ENCODE assay signal across 8 cellular contexts in the genomic region with DNA sequence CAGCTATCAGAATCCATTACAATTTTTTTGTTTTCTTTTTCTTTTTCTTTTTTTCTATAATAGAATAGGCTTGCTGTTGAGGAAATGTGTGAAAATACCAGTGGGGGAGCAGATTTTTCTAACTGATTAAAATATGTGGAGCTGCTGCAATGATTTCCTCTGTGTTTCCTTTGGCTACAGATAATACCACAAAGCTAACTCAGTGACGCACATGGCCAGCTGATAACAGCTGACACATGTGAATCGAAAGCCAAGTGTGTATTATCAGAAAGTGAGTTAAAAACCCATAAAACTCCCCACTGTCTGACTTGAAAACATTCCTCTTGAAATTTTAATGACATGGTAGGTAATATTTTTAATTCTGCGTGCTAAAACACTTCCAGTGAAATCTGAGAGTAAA.
A peak's percentile ranks its signal among the peaks of the same experiment; 100 is the strongest.
DNase-seq lines count a peak whose midpoint lies in the region; ATAC-seq, FAIRE-seq and TF ChIP-seq lines count a peak whose summit lies in the region.

No MANE protein-coding gene starts in this region.

- no peak overlapping the region for H3K27ac ChIP-seq in breast epithelium

- peaks cover 9% of the 10 kb centered on the region for H3K9me3 Mint-ChIP-seq in activated CD8-positive, alpha-beta T cell treated with anti-CD3 and anti-CD28 coated beads, Interleukin-2, amount 10 ng/mL, durations not matched to agents 7 days and 5 days (ENCODE audit: insufficient read depth)

- POLR2A ChIA-PET in activated CD8-positive, alpha-beta T cell treated with anti-CD3 and anti-CD28 coated beads, Interleukin-2, amount 10 ng/mL, durations not matched to agents 7 days and 5 days (lab: Charles Lee): interaction anchor here (0.6 kb wide), 1 partner anchor 15 kb away, joined by 3 read pairs; no protein-coding TSS in a partner anchor

- H3K27me3 ChIP-seq in breast epithelium: no peaks in the 10 kb centered on the region

- no peak overlapping the region for H3K4me3 ChIP-seq in breast epithelium

- peak; percentile 33 for FAIRE-seq in GM12892 (lab: Jason Lieb, UNC)

- no peaks in the 10 kb centered on the region for H3K4me1 ChIP-seq in breast epithelium

- CTCF ChIA-PET in activated CD8-positive, alpha-beta T cell treated with anti-CD3 and anti-CD28 coated beads, Interleukin-2, amount 10 ng/mL, durations not matched to agents 7 days and 5 days (lab: Charles Lee): interaction anchor here (0.5 to 2.8 kb wide), 9 partner anchors 9 to 56 kb away, joined by 3 to 19 read pairs (median 4); no protein-coding TSS in a partner anchor

- peaks cover 50% of the 10 kb centered on the region for H3K4me1 Mint-ChIP-seq in activated CD8-positive, alpha-beta T cell treated with anti-CD3 and anti-CD28 coated beads, Interleukin-2, amount 10 ng/mL, durations not matched to agents 7 days and 5 days (ENCODE audit: low read depth)

- H3K36me3 Mint-ChIP-seq in activated CD8-positive, alpha-beta T cell treated with anti-CD3 and anti-CD28 coated beads, Interleukin-2, amount 10 ng/mL, durations not matched to agents 7 days and 5 days (ENCODE audit: low read depth): peaks cover 39% of the 10 kb centered on the region

- intact Hi-C loops in breast epithelium (cut with DNase I; ENCODE audit: low total_unique reads): no loop called here

- no peak for DNase-seq in GM12892 (ENCODE audit: insufficient read length)
- peak; percentile 73 for DNase-seq in activated CD8-positive, alpha-beta T cell treated with anti-CD3 and anti-CD28 coated beads, Interleukin-2, amount 10 ng/mL, durations not matched to agents 7 days and 5 days
- peak; percentile 64 for DNase-seq in left lobe of liver (ENCODE audit: low spot score)
- no peak for DNase-seq in cortex of kidney (lab: John Stamatoyannopoulos, UW)
- no peak for DNase-seq in kidney tubule cell (ENCODE audit: low spot score)
- no peak for DNase-seq in NCI-H2081 (lab: John Stamatoyannopoulos, UW)
- DNase-seq in breast epithelium (ENCODE audit: low spot score in 2 of 2): no peak

- no peaks in the 10 kb centered on the region for H3K9me3 ChIP-seq in breast epithelium

- TF ChIP-seq POLR2A in GM12892 (IDR thresholded peaks at IDR 0.05; ENCODE audit: low read depth, low read length) (no peak), breast epithelium (IDR thresholded peaks at IDR 0.05) (no peak)

- peak; percentile 65 for ATAC-seq in HG02798 (IDR thresholded peaks at IDR 0.05; ENCODE audit: poor library complexity, unreplicated experiment)
- ATAC-seq in activated CD8-positive, alpha-beta T cell treated with anti-CD3 and anti-CD28 coated beads, Interleukin-2, amount 10 ng/mL, durations not matched to agents 7 days and 5 days: peak; percentile 82
- ATAC-seq in left lobe of liver: peak; percentile 97

- H3K4me3 Mint-ChIP-seq in activated CD8-positive, alpha-beta T cell treated with anti-CD3 and anti-CD28 coated beads, Interleukin-2, amount 10 ng/mL, durations not matched to agents 7 days and 5 days: peak overlapping the region; percentile 10

- peak overlapping the region; percentile 76 for H3K27ac Mint-ChIP-seq in activated CD8-positive, alpha-beta T cell treated with anti-CD3 and anti-CD28 coated beads, Interleukin-2, amount 10 ng/mL, durations not matched to agents 7 days and 5 days

- TF ChIP-seq CTCF in breast epithelium (IDR thresholded peaks at IDR 0.05): no peak

- no peaks in the 10 kb centered on the region for H3K36me3 ChIP-seq in breast epithelium

- H3K27me3 Mint-ChIP-seq in activated CD8-positive, alpha-beta T cell treated with anti-CD3 and anti-CD28 coated beads, Interleukin-2, amount 10 ng/mL, durations not matched to agents 7 days and 5 days (ENCODE audit: low read depth): no peaks in the 10 kb centered on the region

Comparison
In these comparisons a context has a peak if more than half of its experiments do, and no peak if none do; other contexts are left out.
1. DNase-seq: peak in activated CD8-positive, alpha-beta T cell treated with anti-CD3 and anti-CD28 coated beads, Interleukin-2, amount 10 ng/mL, durations not matched to agents 7 days and 5 days (single experiment) and left lobe of liver (single experiment); none in GM12892 (single experiment), cortex of kidney (single experiment), kidney tubule cell (single experiment), NCI-H2081 (0 of 2) and breast epithelium (0 of 2).
2. Peak in every context shown above with its lines, with median percentiles within 50 percentile points of each other: ATAC-seq.